ENCODE assay signal across 1 cellular context in genomic region chr16:84119368-84119767, GRCh38.
TF ChIP-seq lines count a peak whose summit lies in the region.

No MANE protein-coding gene starts in this region.

TF ChIP-seq in HCT116, 20 proteins besides CTCF, POLR2A, EP300 and RAD21:
- no peak for TF ChIP-seq ELF1 (IDR thresholded peaks at IDR 0.05; ENCODE audit: borderline replicate concordance, low read depth)
- peak; percentile 40 for TF ChIP-seq TCF7L2 (IDR thresholded peaks at IDR 0.05; ENCODE audit: borderline replicate concordance, extremely low read depth, insufficient read depth, insufficient read length)
- no peak for TF ChIP-seq CEBPB (IDR thresholded peaks at IDR 0.05; ENCODE audit: low read depth)
- no peak for TF ChIP-seq YY1 (IDR thresholded peaks at IDR 0.05; ENCODE audit: extremely low read depth, insufficient replicate concordance, low read depth, low read length)
- no peak for TF ChIP-seq JUND (IDR thresholded peaks at IDR 0.05)
